Comparison of ENCODE assay signal across 1 cellular context in the genomic region with DNA sequence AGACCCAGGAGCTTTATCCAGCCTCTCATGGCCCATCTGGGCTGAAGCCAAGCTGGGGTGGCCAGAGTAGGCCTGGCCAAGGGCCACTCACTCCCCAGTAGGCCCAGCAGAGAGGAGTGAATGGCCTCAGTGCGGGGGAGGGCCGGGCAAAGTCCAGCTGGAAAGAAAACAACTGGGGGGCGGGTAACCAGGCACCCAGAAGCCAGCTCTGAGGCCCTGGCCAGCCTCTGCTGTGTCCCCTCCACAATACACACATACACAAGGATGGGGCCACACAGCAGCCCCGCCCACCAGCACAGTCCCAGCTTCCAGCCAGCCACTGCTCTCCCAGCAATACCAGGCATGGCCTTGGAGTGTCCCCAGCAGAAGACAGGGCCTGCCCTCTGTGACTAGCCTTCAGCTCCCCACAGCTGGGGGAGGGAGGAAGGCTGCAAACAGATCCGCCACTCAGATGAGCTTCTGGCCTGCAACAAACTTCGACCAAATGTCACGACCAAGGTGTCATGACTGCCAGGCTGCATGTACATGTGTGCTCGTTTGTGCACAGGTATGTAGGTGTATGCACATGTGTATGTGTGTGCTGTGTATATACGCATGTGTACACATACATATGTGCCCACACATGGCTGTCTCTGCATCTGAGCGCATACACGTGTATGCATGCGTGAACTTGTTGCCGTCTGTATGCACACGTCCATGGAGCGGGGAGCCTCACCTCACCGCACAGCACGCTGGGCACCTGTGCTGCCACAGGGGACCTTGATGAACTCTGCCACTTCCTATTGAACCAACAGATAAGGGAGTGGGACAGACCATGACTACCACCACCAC.
TF ChIP-seq lines count a peak whose summit lies in the region.

No MANE protein-coding gene starts in this region.

TF ChIP-seq in HepG2, 621 proteins besides CTCF, POLR2A, EP300 and RAD21 (continued from another document and continues in another):
- TF ChIP-seq KIAA2018 (CRISPR knock-in tag; IDR thresholded peaks at IDR 0.05; ENCODE audit: borderline replicate concordance) = no peak
- no peak for TF ChIP-seq HDAC6 (IDR thresholded peaks at IDR 0.05; ENCODE audit: low read depth, low read length)
- TF ChIP-seq KLF12 (CRISPR knock-in tag; IDR thresholded peaks at IDR 0.05; ENCODE audit: borderline replicate concordance) = peak; percentile 97
- no peak for TF ChIP-seq CENPX (CRISPR knock-in tag; IDR thresholded peaks at IDR 0.05)
- no peak for TF ChIP-seq SYNCRIP (IDR thresholded peaks at IDR 0.05; ENCODE audit: insufficient read depth, low read depth, low read length)
- peak; percentile 97 for TF ChIP-seq BORCS8-MEF2B (CRISPR knock-in tag; IDR thresholded peaks at IDR 0.05)
- TF ChIP-seq ELF4 (CRISPR knock-in tag; IDR thresholded peaks at IDR 0.05; ENCODE audit: borderline replicate concordance) = peak; percentile 83; the same call in 1 of the 2 replicates
- peak; percentile 99 for TF ChIP-seq ZNF501 (CRISPR knock-in tag; IDR thresholded peaks at IDR 0.05)
- TF ChIP-seq ZFP91 (CRISPR knock-in tag; IDR thresholded peaks at IDR 0.05; ENCODE audit: borderline replicate concordance) = peak; percentile 97
- 0 out of 2 replicates have a peak, but pooled peaks have one; percentile 12 for TF ChIP-seq ZNF446 (CRISPR knock-in tag; IDR thresholded peaks at IDR 0.05)
- TF ChIP-seq HNF1A (IDR thresholded peaks at IDR 0.05; ENCODE audit: low read depth) = peak; percentile 58
- TF ChIP-seq HNF1A (CRISPR knock-in tag; IDR thresholded peaks at IDR 0.05; ENCODE audit: borderline replicate concordance) = peak; percentile 97
- TF ChIP-seq, protein P1, sequence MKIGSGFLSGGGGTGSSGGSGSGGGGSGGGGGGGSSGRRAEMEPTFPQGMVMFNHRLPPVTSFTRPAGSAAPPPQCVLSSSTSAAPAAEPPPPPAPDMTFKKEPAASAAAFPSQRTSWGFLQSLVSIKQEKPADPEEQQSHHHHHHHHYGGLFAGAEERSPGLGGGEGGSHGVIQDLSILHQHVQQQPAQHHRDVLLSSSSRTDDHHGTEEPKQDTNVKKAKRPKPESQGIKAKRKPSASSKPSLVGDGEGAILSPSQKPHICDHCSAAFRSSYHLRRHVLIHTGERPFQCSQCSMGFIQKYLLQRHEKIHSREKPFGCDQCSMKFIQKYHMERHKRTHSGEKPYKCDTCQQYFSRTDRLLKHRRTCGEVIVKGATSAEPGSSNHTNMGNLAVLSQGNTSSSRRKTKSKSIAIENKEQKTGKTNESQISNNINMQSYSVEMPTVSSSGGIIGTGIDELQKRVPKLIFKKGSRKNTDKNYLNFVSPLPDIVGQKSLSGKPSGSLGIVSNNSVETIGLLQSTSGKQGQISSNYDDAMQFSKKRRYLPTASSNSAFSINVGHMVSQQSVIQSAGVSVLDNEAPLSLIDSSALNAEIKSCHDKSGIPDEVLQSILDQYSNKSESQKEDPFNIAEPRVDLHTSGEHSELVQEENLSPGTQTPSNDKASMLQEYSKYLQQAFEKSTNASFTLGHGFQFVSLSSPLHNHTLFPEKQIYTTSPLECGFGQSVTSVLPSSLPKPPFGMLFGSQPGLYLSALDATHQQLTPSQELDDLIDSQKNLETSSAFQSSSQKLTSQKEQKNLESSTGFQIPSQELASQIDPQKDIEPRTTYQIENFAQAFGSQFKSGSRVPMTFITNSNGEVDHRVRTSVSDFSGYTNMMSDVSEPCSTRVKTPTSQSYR (CRISPR knock-in tag; IDR thresholded peaks at IDR 0.05; ENCODE audit: borderline replicate concordance) = peak; percentile 95
- TF ChIP-seq ZNF407 (CRISPR knock-in tag; IDR thresholded peaks at IDR 0.05; ENCODE audit: not compliant biosample characterization) = peak; percentile 20
- no peak for TF ChIP-seq FLYWCH1 (CRISPR knock-in tag; IDR thresholded peaks at IDR 0.05)
- TF ChIP-seq ZKSCAN8 (CRISPR knock-in tag; IDR thresholded peaks at IDR 0.05; ENCODE audit: borderline replicate concordance) = peak; percentile 97
- TF ChIP-seq ZNF558 (CRISPR knock-in tag; IDR thresholded peaks at IDR 0.05; ENCODE audit: borderline replicate concordance) = no peak; the same call in 1 of the 2 replicates
- TF ChIP-seq, protein P2, sequence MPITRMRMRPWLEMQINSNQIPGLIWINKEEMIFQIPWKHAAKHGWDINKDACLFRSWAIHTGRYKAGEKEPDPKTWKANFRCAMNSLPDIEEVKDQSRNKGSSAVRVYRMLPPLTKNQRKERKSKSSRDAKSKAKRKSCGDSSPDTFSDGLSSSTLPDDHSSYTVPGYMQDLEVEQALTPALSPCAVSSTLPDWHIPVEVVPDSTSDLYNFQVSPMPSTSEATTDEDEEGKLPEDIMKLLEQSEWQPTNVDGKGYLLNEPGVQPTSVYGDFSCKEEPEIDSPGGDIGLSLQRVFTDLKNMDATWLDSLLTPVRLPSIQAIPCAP (CRISPR knock-in tag; IDR thresholded peaks at IDR 0.05; ENCODE audit: low read depth) = 0 out of 2 replicates have a peak, but pooled peaks have one; percentile 12
